Comparison of ENCODE assay signal across 8 cellular contexts in genomic region chr5:173055983-173056782, GRCh38. TPM values are rescaled to one million over a fixed set of nuclear protein-coding genes. Genes with fewer than 3 reads are reported as not detected.
DNase-seq lines count a peak whose midpoint lies in the region; ATAC-seq and TF ChIP-seq lines count a peak whose summit lies in the region.

Gene CREBRF (plus strand): TSS chr5:173056352. CDS start chr5:173080776, 24,424 bp downstream.

- H3K27ac ChIP-seq in trophoblast cell (ENCODE audit: low read depth, low read length) = peak within 1 kb of the TSS; percentile 69
- peak within 1 kb of the TSS; percentile 99 to 100 (median 100) for H3K27ac ChIP-seq in tibial nerve

- peak within 1 kb of the TSS; percentile 84 for H2BK5ac ChIP-seq in trophoblast cell (ENCODE audit: low read depth, low read length, poor library complexity)

- no peak within 1 kb of the TSS for H3K14ac ChIP-seq in trophoblast cell (ENCODE audit: low read length)

- TF ChIP-seq EP300 in tibial nerve (IDR thresholded peaks at IDR 0.05) = peak; percentile 97 to 99

- peak within 1 kb of the TSS; percentile 73 for H3K4me2 ChIP-seq in trophoblast cell (ENCODE audit: low read length)

- peak within 1 kb of the TSS; percentile 86 for H2AFZ ChIP-seq in trophoblast cell (ENCODE audit: insufficient read depth, low read length, poor library complexity)

- peak within 1 kb of the TSS; percentile 92 for H3K4me3 ChIP-seq in adipocyte (ENCODE audit: low read length)
- peak within 1 kb of the TSS; percentile 96 for H3K4me3 ChIP-seq in trophoblast cell (ENCODE audit: low read depth, low read length)
- peak within 1 kb of the TSS; percentile 71 to 99 (median 90) for H3K4me3 ChIP-seq in tibial nerve

- WGBS in trophoblast cell (ENCODE audit: extremely low coverage, insufficient coverage, insufficient read length) = no CpG with 5 or more reads among the region's 74 CpGs
- WGBS in tibial nerve, 2 donors = 1% methylated on average over 36 to 37 of the region's 74 CpGs

- H2BK12ac ChIP-seq in trophoblast cell (ENCODE audit: low read length) = no peak within 1 kb of the TSS

- H4K12ac ChIP-seq in trophoblast cell (ENCODE audit: low read depth, low read length) = peak within 1 kb of the TSS; percentile 36

- in situ Hi-C loops in GM13976 (cut with MboI; ENCODE audit: low sequenced_read_pairs, unreplicated experiment) = no loop called here

- H4K91ac ChIP-seq in trophoblast cell (ENCODE audit: low read depth, low read length) = peak within 1 kb of the TSS; percentile 85

- TF ChIP-seq CTCF in GM13976 (IDR thresholded peaks at IDR 0.05; ENCODE audit: borderline replicate concordance, control extremely low read depth, extremely low read depth, insufficient read depth, missing control alignments) (no peak), tibial nerve (IDR thresholded peaks at IDR 0.05) (peak in 1 of 5 experiments; percentile 32)

- H3K9me3 ChIP-seq in adipocyte (ENCODE audit: control insufficient read depth, low read length) (no peaks in the 10 kb centered on the region), trophoblast cell (ENCODE audit: insufficient read depth, low read depth, low read length) (no peaks in the 10 kb centered on the region), tibial nerve (no peaks in the 10 kb centered on the region)

- peak; percentile 68 for ATAC-seq in HG02852 (IDR thresholded peaks at IDR 0.05; ENCODE audit: unreplicated experiment)

- peaks cover 2% of the 10 kb centered on the region for H3K79me2 ChIP-seq in trophoblast cell (ENCODE audit: control insufficient read depth, insufficient read depth, low read length, poor library complexity)

- H3K27me3 ChIP-seq in adipocyte (replicated peaks; ENCODE audit: control insufficient read depth, insufficient read depth, low read length) (no peaks in the 10 kb centered on the region), trophoblast cell (ENCODE audit: insufficient read depth, low read length) (no peaks in the 10 kb centered on the region), tibial nerve (no peaks in the 10 kb centered on the region)

- peak within 1 kb of the TSS; percentile 93 for H4K8ac ChIP-seq in trophoblast cell (ENCODE audit: low read depth, low read length)

- H3K23ac ChIP-seq in trophoblast cell (ENCODE audit: low read length) = no peak within 1 kb of the TSS

- H3K79me1 ChIP-seq in trophoblast cell (ENCODE audit: low read length) = peaks cover 9% of the 10 kb centered on the region

- H3K9ac ChIP-seq in adipocyte (ENCODE audit: low read length) = peak within 1 kb of the TSS; percentile 96
- peak within 1 kb of the TSS; percentile 50 for H3K9ac ChIP-seq in trophoblast cell (ENCODE audit: low read length)

- TF ChIP-seq POLR2A in tibial nerve (IDR thresholded peaks at IDR 0.05) = peak; percentile 68 to 77

- peak within 1 kb of the TSS; percentile 95 for H3K18ac ChIP-seq in trophoblast cell (ENCODE audit: low read length)

- intact Hi-C loops in cardiac septum (cut with DNase I) = loop anchor here (1.0 kb wide), 1 partner anchor 73 kb away; the partner anchor contains the start of gene ATP6V0E1

- H3K36me3 ChIP-seq in adipocyte (ENCODE audit: control insufficient read depth, insufficient read depth, low read length, severe bottlenecking) (no peaks in the 10 kb centered on the region), trophoblast cell (ENCODE audit: control insufficient read depth in 1 of 2, insufficient read depth in 2 of 2, low read length in 2 of 2) (no peaks in the 10 kb centered on the region), tibial nerve (no peaks in the 10 kb centered on the region)

- H3K4me1 ChIP-seq in adipocyte (ENCODE audit: control insufficient read depth, insufficient read depth, low read length) = peaks cover 23% of the 10 kb centered on the region
- H3K4me1 ChIP-seq in trophoblast cell (ENCODE audit: control insufficient read depth in 1 of 2, insufficient read depth in 2 of 2, low read length in 2 of 2) = no peaks in the 10 kb centered on the region
- H3K4me1 ChIP-seq in tibial nerve = peaks cover 0 to 40% (median 15%) of the 10 kb centered on the region in 4 donors

- DNase-seq in GM13976 (ENCODE audit: low spot score) (peak; percentile 96), NCI-H1436 treated with DMSO at 0.1 percent for 48 hours (lab: John Stamatoyannopoulos, UW) (peak; percentile 20), T follicular helper cell (ENCODE audit: low read depth) (peak; percentile 98), adipocyte (ENCODE audit: low read depth) (peak; percentile 98), cardiac septum (ENCODE audit: low spot score) (peak; percentile 99), trophoblast cell (peak; percentile 98), tibial nerve (ENCODE audit: low spot score in 2 of 2) (peak; percentile 93 to 95)

- H2AK5ac ChIP-seq in trophoblast cell (ENCODE audit: low read length) = no peak within 1 kb of the TSS

- H3K4ac ChIP-seq in trophoblast cell (ENCODE audit: low read depth, low read length) = no peak within 1 kb of the TSS

- peak within 1 kb of the TSS; percentile 41 for H2BK120ac ChIP-seq in trophoblast cell (ENCODE audit: insufficient read depth, low read length, poor library complexity)

RNA-seq across cellular contexts. Expression of gene CREBRF, which starts in this region (rescaled TPM):
- total RNA-seq in cardiac septum (20.2 TPM), tibial nerve (10 to 100 TPM; 31.2 to 46.3 (median 40.5) TPM)
- polyA plus RNA-seq in trophoblast cell (2013) = 6.1 and 6.2 TPM in 2 replicates

Comparison
In these comparisons a context has a peak if more than half of its experiments do, and no peak if none do; other contexts are left out.
1. Peak in every context shown above with its lines: DNase-seq, ATAC-seq, H3K4me3 ChIP-seq and H3K27ac ChIP-seq.
2. DNase-seq: peak in every context shown above with its lines; median percentile 99 in cardiac septum; 98 in T follicular helper cell; 98 in adipocyte; 98 in trophoblast cell; 96 in GM13976; 94 in tibial nerve; 20 in NCI-H1436 treated with DMSO at 0.1 percent for 48 hours.